Comparison of ENCODE assay signal across 9 cellular contexts in the genomic region with DNA sequence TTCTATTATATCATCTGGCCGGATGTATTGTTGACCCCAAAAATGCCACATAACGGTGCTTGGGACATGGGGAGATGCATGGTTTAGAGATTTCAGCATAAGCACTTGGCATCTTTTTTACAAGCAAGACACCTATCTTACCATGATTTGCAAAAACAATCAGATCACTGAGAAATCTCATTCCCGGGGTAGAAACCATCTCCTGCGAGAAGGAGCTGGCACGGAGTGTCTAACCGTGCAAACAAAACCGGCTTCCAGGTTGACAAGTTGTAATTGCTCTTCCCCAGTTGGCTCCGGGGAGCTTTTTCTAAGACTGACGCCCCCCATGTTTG. TPM values are rescaled to one million over a fixed set of nuclear protein-coding genes. Genes with fewer than 3 reads are reported as not detected.
A peak's percentile ranks its signal among the peaks of the same experiment; 100 is the strongest.
DNase-seq lines count a peak whose midpoint lies in the region; ATAC-seq and TF ChIP-seq lines count a peak whose summit lies in the region.
"Had no signal": no experiment of that assay in that cellular context is flagged by ENCODE, and none has a peak within 500 bp of the region (broad histone marks: within the 10 kb centered on the region; RNA-seq: fewer than 3 reads in every experiment).

No MANE protein-coding gene starts in this region.

- H3K9me3 ChIP-seq in A673 (ENCODE audit: low read depth, low read length, poor library complexity, severe bottlenecking) = no peaks in the 10 kb centered on the region
- H3K9me3 ChIP-seq: pancreas had no signal

- H3K27ac Mint-ChIP-seq in GM23338 = no peak overlapping the region
- no peak overlapping the region for H3K27ac Mint-ChIP-seq in activated T-helper 17 cell treated with anti-CD3 and anti-CD28 coated beads, Interleukin-2, amount 50 U/mL, for 72 hours
- H3K27ac Mint-ChIP-seq in memory B cell = peak overlapping the region; percentile 98

- no peaks in the 10 kb centered on the region for H3K79me2 ChIP-seq in GM23338 (replicated peaks; ENCODE audit: insufficient read depth)

- CTCF ChIA-PET in A673 (lab: Charles Lee) = no interaction called here

- peak overlapping the region; percentile 67 for H3K4me3 ChIP-seq in A673 (ENCODE audit: low read depth, low read length, poor library complexity, severe bottlenecking)
- peak overlapping the region; percentile 86 for H3K4me3 ChIP-seq in GM23338

- H3K4me1 Mint-ChIP-seq in GM23338 = peaks cover 47% of the 10 kb centered on the region
- peaks cover 27% of the 10 kb centered on the region for H3K4me1 Mint-ChIP-seq in activated T-helper 17 cell treated with anti-CD3 and anti-CD28 coated beads, Interleukin-2, amount 50 U/mL, for 72 hours
- peaks cover 21% of the 10 kb centered on the region for H3K4me1 Mint-ChIP-seq in memory B cell

- ATAC-seq in GM23338 (no peak), memory B cell (ENCODE audit: low read depth) (no peak), HG02571 (IDR thresholded peaks at IDR 0.05; ENCODE audit: unreplicated experiment) (no peak)
- no peak for ATAC-seq in activated T-helper 17 cell treated with anti-CD3 and anti-CD28 coated beads, Interleukin-2, amount 50 U/mL, for 72 hours (replicated peaks)

- DNase-seq in A673 (ENCODE audit: low spot score) = no peak
- no peak for DNase-seq in GM23338 (ENCODE audit: low spot score)
- peak in 1 of 2 donors; percentile 12 for DNase-seq in memory B cell (ENCODE audit: low spot score in 2 of 2)
- DNase-seq in DMS79 (lab: John Stamatoyannopoulos, UW) = no peak
- DNase-seq in midbrain (lab: John Stamatoyannopoulos, UW) = no peak
- no peak for DNase-seq in COR-L47 (lab: John Stamatoyannopoulos, UW)

- H4K20me1 ChIP-seq in GM23338 (replicated peaks; ENCODE audit: insufficient read depth) = no peaks in the 10 kb centered on the region

- no peak overlapping the region for H2AFZ ChIP-seq in GM23338

- H3K27me3 Mint-ChIP-seq in GM23338 (ENCODE audit: insufficient read depth, low read depth, poor library complexity) (peaks cover 40% of the 10 kb centered on the region), memory B cell (no peaks in the 10 kb centered on the region)
- H3K27me3 Mint-ChIP-seq in activated T-helper 17 cell treated with anti-CD3 and anti-CD28 coated beads, Interleukin-2, amount 50 U/mL, for 72 hours = no peaks in the 10 kb centered on the region

- peaks cover 13% of the 10 kb centered on the region for H3F3A ChIP-seq in GM23338 (replicated peaks; ENCODE audit: low read depth)

- TF ChIP-seq CTCF in A673 (conservative IDR thresholded peaks at IDR 0.05; ENCODE audit: low read depth, low read length) = no peak
- TF ChIP-seq CTCF in GM23338 (conservative IDR thresholded peaks at IDR 0.05; ENCODE audit: low read depth in 2 of 2) = no peak

- POLR2A ChIA-PET in A673 (lab: Charles Lee; ENCODE audit: low non-redundant PET) = interaction anchor here (0.6 kb wide), 1 partner anchor 25 kb away, joined by 4 read pairs; no protein-coding TSS in a partner anchor

- H3K27me3 ChIP-seq in A673 (replicated peaks; ENCODE audit: insufficient read depth, low read depth, low read length, poor library complexity) (peaks cover 18% of the 10 kb centered on the region), GM23338 (ENCODE audit: insufficient read depth) (peaks cover 60% of the 10 kb centered on the region)

- H3K4me3 Mint-ChIP-seq in GM23338 = peak overlapping the region; percentile 81
- H3K4me3 Mint-ChIP-seq in activated T-helper 17 cell treated with anti-CD3 and anti-CD28 coated beads, Interleukin-2, amount 50 U/mL, for 72 hours = peak overlapping the region; percentile 97
- H3K4me3 Mint-ChIP-seq in memory B cell = peak overlapping the region; percentile 92

- no peak overlapping the region for H3K27ac ChIP-seq in A673 (ENCODE audit: low read depth, low read length, poor library complexity, severe bottlenecking)
- no peak overlapping the region for H3K27ac ChIP-seq in GM23338 (ENCODE audit: low read depth)

- H3K36me3 Mint-ChIP-seq in GM23338 (ENCODE audit: low read depth) = no peaks in the 10 kb centered on the region; the same call in 2 of the 3 replicates
- H3K36me3 Mint-ChIP-seq in activated T-helper 17 cell treated with anti-CD3 and anti-CD28 coated beads, Interleukin-2, amount 50 U/mL, for 72 hours (ENCODE audit: low read depth) = no peaks in the 10 kb centered on the region
- peaks cover 1% of the 10 kb centered on the region for H3K36me3 Mint-ChIP-seq in memory B cell

- H3K9me3 Mint-ChIP-seq in GM23338 (no peaks in the 10 kb centered on the region), memory B cell (no peaks in the 10 kb centered on the region)
- H3K9me3 Mint-ChIP-seq in activated T-helper 17 cell treated with anti-CD3 and anti-CD28 coated beads, Interleukin-2, amount 50 U/mL, for 72 hours = no peaks in the 10 kb centered on the region

- BruUV-seq in A673 (replicated peaks; lab: Mats Ljungman, UMichigan) = no TSS peak

- intact Hi-C loops in A673 (cut with micrococcal nuclease; ENCODE audit: unreplicated experiment) = no loop called here

- H3K9me2 ChIP-seq in GM23338 (ENCODE audit: insufficient read depth) = no peaks in the 10 kb centered on the region

- peak overlapping the region; percentile 82 for H3K4me2 ChIP-seq in GM23338

- H3K36me3 ChIP-seq in A673 (ENCODE audit: insufficient read depth, low read length, poor library complexity, severe bottlenecking) (no peaks in the 10 kb centered on the region), GM23338 (ENCODE audit: insufficient read depth) (no peaks in the 10 kb centered on the region)
- H3K36me3 ChIP-seq: pancreas had no signal

- peaks cover 12% of the 10 kb centered on the region for H3K4me1 ChIP-seq in A673 (ENCODE audit: insufficient read depth, low read length, poor library complexity, severe bottlenecking)
- H3K4me1 ChIP-seq in GM23338 (ENCODE audit: insufficient read depth) = peaks cover 44% of the 10 kb centered on the region

TF ChIP-seq in GM23338, 12 proteins besides CTCF, POLR2A, EP300 and RAD21 (continues in another document):
- TF ChIP-seq ZNF114 (CRISPR knock-in tag; IDR thresholded peaks at IDR 0.05) = no peak
- peak; percentile 36 for TF ChIP-seq EZH2 (IDR thresholded peaks at IDR 0.05; ENCODE audit: low read depth, unreplicated experiment)

RNA-seq across cellular contexts. Expression of a gene that starts 1.0 kb away (rescaled TPM):
- total RNA-seq in A673 (2021) = 0.55 and 0.67 TPM in 2 replicates
- total RNA-seq in GM23338 (2014; rRNA removed; shearing (Covaris generic)) = 0.35 TPM in 1 of 2 replicates, not detected in the other
- 0.16 TPM in 1 of 2 replicates, not detected in the other for polyA plus RNA-seq in GM23338 (2016; fragmentation: Nextera tagmentation; extraction: Ambion mirVana)
- total RNA-seq in activated T-helper 17 cell treated with anti-CD3 and anti-CD28 coated beads, Interleukin-2, amount 50 U/mL, for 72 hours = 1 to 10 TPM in 1 of 2 donors, under 1 TPM in 1; 0.64 to 5.5 TPM

RNA-seq across cellular contexts. Expression of a gene that starts 1.4 kb away (rescaled TPM):
- 1.0 and 1.9 TPM in 2 replicates for total RNA-seq in A673 (2021)
- 5.1 and 9.2 TPM in 2 replicates for total RNA-seq in GM23338 (2014; rRNA removed; shearing (Covaris generic))
- 1.7 and 2.4 TPM in 2 replicates for polyA plus RNA-seq in GM23338 (2016; fragmentation: Nextera tagmentation; extraction: Ambion mirVana)
- total RNA-seq in activated T-helper 17 cell treated with anti-CD3 and anti-CD28 coated beads, Interleukin-2, amount 50 U/mL, for 72 hours = 1 to 10 TPM; 4.8 to 6.3 TPM

RNA-seq across cellular contexts. Expression of a gene that starts 42.1 kb away (rescaled TPM):
- 80.4 and 105 TPM in 2 replicates for total RNA-seq in A673 (2021)
- 49.1 and 54.2 TPM in 2 replicates for total RNA-seq in GM23338 (2014; rRNA removed; shearing (Covaris generic))
- polyA plus RNA-seq in GM23338 (2016; fragmentation: Nextera tagmentation; extraction: Ambion mirVana) = 71.5 and 83.8 TPM in 2 replicates
- total RNA-seq in activated T-helper 17 cell treated with anti-CD3 and anti-CD28 coated beads, Interleukin-2, amount 50 U/mL, for 72 hours = 100 to 1,000 TPM; 100 to 112 TPM
